ENCODE assay signal across 18 cellular contexts in the genomic region with DNA sequence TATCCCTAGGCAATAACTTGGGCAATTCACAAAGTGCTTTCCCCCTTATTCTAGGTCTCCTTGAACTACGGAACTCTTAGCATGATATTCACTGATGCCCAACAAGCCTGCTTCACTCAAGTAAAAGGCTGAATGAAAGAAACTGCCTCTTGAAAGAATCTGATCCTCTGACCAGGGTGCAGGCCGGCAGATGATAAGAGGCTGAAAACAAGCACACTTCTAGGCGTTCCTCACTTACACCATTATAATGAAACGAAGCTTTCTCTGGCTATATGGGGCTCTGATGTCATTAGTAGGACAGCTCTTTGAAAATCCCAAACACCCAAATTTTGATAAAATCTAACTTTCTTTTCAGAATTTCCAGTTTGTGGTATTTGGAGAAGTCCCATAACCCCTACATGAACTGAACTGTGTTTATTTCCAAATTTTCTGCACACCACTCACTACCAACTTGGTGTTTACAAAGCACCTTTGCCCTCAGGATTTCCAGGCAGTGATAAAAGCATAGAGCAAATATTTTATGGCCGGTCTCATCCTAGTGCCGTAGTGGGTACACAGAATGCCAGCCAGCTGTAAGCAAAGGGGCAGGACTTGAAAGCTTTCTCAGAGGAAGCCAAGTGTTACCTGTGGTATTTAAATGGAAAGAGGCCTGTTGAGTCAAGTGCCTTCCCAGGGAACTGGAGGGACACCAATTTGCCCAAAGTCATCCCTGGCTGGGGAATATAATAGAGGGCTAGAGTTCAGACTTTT. TPM values are rescaled to one million over a fixed set of nuclear protein-coding genes. Genes with fewer than 3 reads are reported as not detected.
DNase-seq lines count a peak whose midpoint lies in the region; ATAC-seq and TF ChIP-seq lines count a peak whose summit lies in the region.
"Had no signal": no experiment of that assay in that cellular context is flagged by ENCODE, and none has a peak within 500 bp of the region (broad histone marks: within the 10 kb centered on the region; RNA-seq: fewer than 3 reads in every experiment).

No MANE protein-coding gene starts in this region.

- no peaks in the 10 kb centered on the region for H3K9me3 Mint-ChIP-seq in natural killer cell treated with Interleukin-12 subunit alpha and Interleukin-12 subunit beta and Interleukin-15 and Interleukin-18, amount 100 ng/mL, for 72 hours
- H3K9me3 Mint-ChIP-seq: stimulated activated memory B cell treated with anti-CD40 and anti-IgM and Interleukin-4, amounts not matched to agents 10 μg/mL and 1 μg/mL and 100 μg/mL, for 72 hours had no signal

- no peak overlapping the region for H3K27ac Mint-ChIP-seq in natural killer cell treated with Interleukin-12 subunit alpha and Interleukin-12 subunit beta and Interleukin-15 and Interleukin-18, amount 100 ng/mL, for 72 hours
- H3K27ac Mint-ChIP-seq: stimulated activated memory B cell treated with anti-CD40 and anti-IgM and Interleukin-4, amounts not matched to agents 10 μg/mL and 1 μg/mL and 100 μg/mL, for 72 hours had no signal

- no peak for TF ChIP-seq CTCF in right lobe of liver (IDR thresholded peaks at IDR 0.05)
- TF ChIP-seq CTCF in lower leg skin (IDR thresholded peaks at IDR 0.05), result no peak

- H3K27ac ChIP-seq in epithelial cell of prostate (peak overlapping the region; percentile 33), right lobe of liver (peak overlapping the region; percentile 75 to 86 (median 85))

- ATAC-seq in right lobe of liver, result peak; percentile 81 to 94 (median 89)
- ATAC-seq in natural killer cell treated with Interleukin-12 subunit alpha and Interleukin-12 subunit beta and Interleukin-15 and Interleukin-18, amount 100 ng/mL, for 72 hours, result no peak
- ATAC-seq: activated CD4-positive, CD25-positive, alpha-beta regulatory T cell treated with anti-CD3 and anti-CD28 coated beads, Interleukin-2, amount 50 U/mL, for 24 hours; Panc1; stimulated activated memory B cell treated with anti-CD40 and anti-IgM and Interleukin-4, amounts not matched to agents 10 μg/mL and 1 μg/mL and 100 μg/mL, for 72 hours had no signal

- intact Hi-C loops in right lobe of liver (cut with DNase I) (no loop called here), lower leg skin (cut with DNase I; ENCODE audit: low total_unique reads) (no loop called here), head of caudate nucleus (cut with DNase I) (no loop called here)

- no peaks in the 10 kb centered on the region for H3K4me1 Mint-ChIP-seq in natural killer cell treated with Interleukin-12 subunit alpha and Interleukin-12 subunit beta and Interleukin-15 and Interleukin-18, amount 100 ng/mL, for 72 hours (ENCODE audit: low read depth in 2 of 2)
- H3K4me1 Mint-ChIP-seq: stimulated activated memory B cell treated with anti-CD40 and anti-IgM and Interleukin-4, amounts not matched to agents 10 μg/mL and 1 μg/mL and 100 μg/mL, for 72 hours had no signal

- peaks cover 0 to 43% (median 20%) of the 10 kb centered on the region in 4 donors for H3K4me1 ChIP-seq in right lobe of liver

- H3K4me3 ChIP-seq in right lobe of liver (peak overlapping the region; percentile 8 to 17 (median 10)), lower leg skin (ENCODE audit: low read depth, poor library complexity, severe bottlenecking) (no peak overlapping the region)
- H3K4me3 ChIP-seq: vagina had no signal

- no peak overlapping the region for H3K4me3 Mint-ChIP-seq in natural killer cell treated with Interleukin-12 subunit alpha and Interleukin-12 subunit beta and Interleukin-15 and Interleukin-18, amount 100 ng/mL, for 72 hours
- H3K4me3 Mint-ChIP-seq: stimulated activated memory B cell treated with anti-CD40 and anti-IgM and Interleukin-4, amounts not matched to agents 10 μg/mL and 1 μg/mL and 100 μg/mL, for 72 hours had no signal

- whole genome bisulfite sequencing in right lobe of liver (ENCODE audit: insufficient coverage, low coverage, low lambda C conversion rate, missing lambda C conversion rate), result 25% methylated on average over 6 of the region's 6 CpGs
- 59 to 60% methylated on average over 6 of the region's 6 CpGs for WGBS in lower leg skin, 2 donors

- H3K27me3 ChIP-seq in right lobe of liver, result no peaks in the 10 kb centered on the region
- H3K27me3 ChIP-seq: vagina had no signal

- DNase-seq in DMS79 (lab: John Stamatoyannopoulos, UW), result peak; percentile 55
- DNase-seq in NCI-H187 treated with DMSO at 0.1 percent for 48 hours (lab: John Stamatoyannopoulos, UW), result peak; percentile 61
- no peak for DNase-seq in epithelial cell of prostate (ENCODE audit: low read depth, low spot score)
- DNase-seq in right lobe of liver, result peak in 2 of 3 donors; percentile 65 to 80
- DNase-seq in lower leg skin (ENCODE audit: low spot score in 2 of 2), result no peak
- no peak for DNase-seq in epidermal melanocyte (ENCODE audit: insufficient read length, low spot score)
- no peak for DNase-seq in natural killer cell treated with Interleukin-12 subunit alpha and Interleukin-12 subunit beta and Interleukin-15 and Interleukin-18, amount 100 ng/mL, for 72 hours (ENCODE audit: low spot score)
- DNase-seq in head of caudate nucleus, result no peak
- DNase-seq: activated CD8-positive, alpha-beta memory T cell treated with anti-CD3 and anti-CD28 coated beads, Interleukin-2, amount 50 U/mL, for 48 hours; activated naive CD4-positive, alpha-beta T cell treated with anti-CD3 and anti-CD28 coated beads, Interleukin-2, amount 50 U/mL, for 16 hours; caudate nucleus; NCI-H1092; NCI-H524; T-helper 1 cell had no signal

- H3K27me3 Mint-ChIP-seq in natural killer cell treated with Interleukin-12 subunit alpha and Interleukin-12 subunit beta and Interleukin-15 and Interleukin-18, amount 100 ng/mL, for 72 hours, result peaks cover 2 to 7% of the 10 kb centered on the region in 2 donors

- H3K9me3 ChIP-seq in right lobe of liver, result no peaks in the 10 kb centered on the region
- H3K9me3 ChIP-seq: vagina had no signal

- TF ChIP-seq POLR2A in right lobe of liver (IDR thresholded peaks at IDR 0.05) (no peak), lower leg skin (IDR thresholded peaks at IDR 0.05) (no peak)

- no peaks in the 10 kb centered on the region for H3K36me3 ChIP-seq in right lobe of liver
- H3K36me3 ChIP-seq: vagina had no signal

- no peaks in the 10 kb centered on the region for H3K36me3 Mint-ChIP-seq in natural killer cell treated with Interleukin-12 subunit alpha and Interleukin-12 subunit beta and Interleukin-15 and Interleukin-18, amount 100 ng/mL, for 72 hours
- H3K36me3 Mint-ChIP-seq: stimulated activated memory B cell treated with anti-CD40 and anti-IgM and Interleukin-4, amounts not matched to agents 10 μg/mL and 1 μg/mL and 100 μg/mL, for 72 hours had no signal

RNA-seq across cellular contexts. Expression of gene MAGI1, which starts 28.2 kb away (rescaled TPM):
- total RNA-seq in right lobe of liver (10 to 100 TPM; 22.6 to 37.7 (median 26.9) TPM), lower leg skin (10 to 100 TPM; 42.4 to 71.6 (median 50.2) TPM)
- total RNA-seq in natural killer cell treated with Interleukin-12 subunit alpha and Interleukin-12 subunit beta and Interleukin-15 and Interleukin-18, amount 100 ng/mL, for 72 hours, result not detected

Comparison
In these comparisons a context has a peak if more than half of its experiments do, and no peak if none do; other contexts are left out.
1. DNase-seq: peak in DMS79 (single experiment), NCI-H187 treated with DMSO at 0.1 percent for 48 hours (single experiment) and right lobe of liver (2 of 3); none in epithelial cell of prostate (single experiment), lower leg skin (0 of 2), epidermal melanocyte (single experiment), natural killer cell treated with Interleukin-12 subunit alpha and Interleukin-12 subunit beta and Interleukin-15 and Interleukin-18, amount 100 ng/mL, for 72 hours (single experiment) and head of caudate nucleus (0 of 42).
2. ATAC-seq: peak in right lobe of liver (4 of 4); none in natural killer cell treated with Interleukin-12 subunit alpha and Interleukin-12 subunit beta and Interleukin-15 and Interleukin-18, amount 100 ng/mL, for 72 hours (0 of 2).
3. RNA of gene MAGI1, which starts 28.2 kb away (total RNA-seq): 42.4 to 71.6 TPM in lower leg skin and 22.6 to 37.7 TPM in right lobe of liver; not detected in natural killer cell treated with Interleukin-12 subunit alpha and Interleukin-12 subunit beta and Interleukin-15 and Interleukin-18, amount 100 ng/mL, for 72 hours; every median in the first group is over 10 times any median in the second.